8 cellular contexts compared by ENCODE assay signal in genomic region chr7:151228024-151228866, GRCh38. TPM values are rescaled to one million over a fixed set of nuclear protein-coding genes. Genes with fewer than 3 reads are reported as not detected.
DNase-seq lines count a peak whose midpoint lies in the region; ATAC-seq and TF ChIP-seq lines count a peak whose summit lies in the region.

No MANE protein-coding gene starts in this region.

- H3K27me3 ChIP-seq in heart left ventricle (no peaks in the 10 kb centered on the region), vagina (no peaks in the 10 kb centered on the region)

- peak overlapping the region in 11 of 12 donors; percentile 69 to 87 (median 81) for H3K27ac ChIP-seq in heart left ventricle
- peak overlapping the region; percentile 57 for H3K27ac ChIP-seq in vagina

- DNase-seq in heart left ventricle (no peak), left cardiac atrium (no peak), mucosa of descending colon (peak in 2 of 3 donors; percentile 33 to 63), vagina (ENCODE audit: extremely low spot score in 2 of 2) (no peak), amygdala (lab: John Stamatoyannopoulos, UW) (no peak), RKO (ENCODE audit: low spot score) (no peak)

- H3K9me3 ChIP-seq in heart left ventricle (no peaks in the 10 kb centered on the region), mucosa of descending colon (no peaks in the 10 kb centered on the region), vagina (no peaks in the 10 kb centered on the region)

- intact Hi-C loops in heart left ventricle (cut with DNase I), result loop anchor here in 1 of 10 donors (10.0 kb wide), 1 partner anchor 173 kb away; the partner anchor contains the start of genes CDK5 and SLC4A2
- intact Hi-C loops in left cardiac atrium (cut with DNase I), result loop anchor here in 1 of 2 donors (10.0 kb wide), 1 partner anchor 173 kb away; the partner anchor contains the start of genes CDK5 and SLC4A2
- intact Hi-C loops in mucosa of descending colon (cut with DNase I, micrococcal nuclease), result no loop called here
- intact Hi-C loops in vagina (cut with DNase I), result no loop called here

- WGBS in heart left ventricle, 4 donors, result 70 to 73% (median 73%) methylated on average over 10 of the region's 10 CpGs

- H3K4me1 ChIP-seq in heart left ventricle, result peaks cover 3 to 45% (median 32%) of the 10 kb centered on the region in 12 donors
- H3K4me1 ChIP-seq in mucosa of descending colon (ENCODE audit: low read depth), result peaks cover 33% of the 10 kb centered on the region
- H3K4me1 ChIP-seq in vagina, result peaks cover 36% of the 10 kb centered on the region

- H3K4me3 ChIP-seq in heart left ventricle (peak overlapping the region in 11 of 12 donors; percentile 52 to 99 (median 89)), mucosa of descending colon (no peak overlapping the region), vagina (peak overlapping the region; percentile 82 to 92)

- no peaks in the 10 kb centered on the region for H3K9me3 Mint-ChIP-seq in brain

- H3K36me3 ChIP-seq in heart left ventricle, result peaks cover 0 to 24% (median 18%) of the 10 kb centered on the region in 9 donors
- H3K36me3 ChIP-seq in mucosa of descending colon (ENCODE audit: low read depth), result no peaks in the 10 kb centered on the region
- H3K36me3 ChIP-seq in vagina, result peaks cover 0 to 16% of the 10 kb centered on the region in 2 donors

- no peak for TF ChIP-seq POLR2A in heart left ventricle (IDR thresholded peaks at IDR 0.05)
- TF ChIP-seq POLR2A in vagina (IDR thresholded peaks at IDR 0.05), result no peak

- H3K4me3 Mint-ChIP-seq in brain, result peak overlapping the region; percentile 94 to 98 (median 97)

- ATAC-seq in heart left ventricle, result no peak
- ATAC-seq in left cardiac atrium, result no peak
- ATAC-seq in mucosa of descending colon, result peak; percentile 54
- no peak for ATAC-seq in GM18870 (IDR thresholded peaks at IDR 0.05; ENCODE audit: unreplicated experiment)

- peak overlapping the region; percentile 99 to 100 (median 100) for H3K27ac Mint-ChIP-seq in brain

- peaks cover 25% of the 10 kb centered on the region for H3K36me3 Mint-ChIP-seq in brain

- peaks cover 58% of the 10 kb centered on the region for H3K4me1 Mint-ChIP-seq in brain

- peaks cover 22% of the 10 kb centered on the region for H3K27me3 Mint-ChIP-seq in brain

- TF ChIP-seq CTCF in heart left ventricle (IDR thresholded peaks at IDR 0.05) (no peak), brain (conservative IDR thresholded peaks at IDR 0.05) (no peak), mucosa of descending colon (IDR thresholded peaks at IDR 0.05) (no peak), vagina (IDR thresholded peaks at IDR 0.05) (no peak)

RNA-seq across cellular contexts. Expression of gene ABCF2, which starts 1.2 kb away (rescaled TPM):
- 10 to 100 TPM; 23.7 to 48.8 (median 33.0) TPM for total RNA-seq in heart left ventricle
- 10 to 100 TPM; 15.9 to 58.4 TPM for polyA plus RNA-seq in heart left ventricle
- 10 to 100 TPM; 21.4 to 33.6 TPM for total RNA-seq in left cardiac atrium
- polyA plus RNA-seq in brain (ENCODE audit: insufficient read depth, low read depth, low replicate concordance), result 38.1 TPM
- total RNA-seq in mucosa of descending colon, result 10 to 100 TPM; 27.0 to 36.4 (median 28.4) TPM
- total RNA-seq in vagina, result 25.3 TPM

RNA-seq across cellular contexts. Expression of gene CHPF2, which starts 4.0 kb away (rescaled TPM):
- 10 to 100 TPM; 16.6 to 31.9 (median 18.3) TPM for total RNA-seq in heart left ventricle
- 10 to 100 TPM; 11.4 to 26.4 TPM for polyA plus RNA-seq in heart left ventricle
- 10 to 100 TPM; 15.0 to 34.5 TPM for total RNA-seq in left cardiac atrium
- polyA plus RNA-seq in brain (ENCODE audit: insufficient read depth, low read depth, low replicate concordance), result 15.7 TPM
- 10 to 100 TPM; 38.3 to 52.2 (median 41.5) TPM for total RNA-seq in mucosa of descending colon
- 28.0 TPM for total RNA-seq in vagina

RNA-seq across cellular contexts. Expression of gene H2BK1, which starts 18.0 kb away (rescaled TPM):
- total RNA-seq in heart left ventricle, result not detected
- polyA plus RNA-seq in heart left ventricle, result not detected
- not detected for total RNA-seq in left cardiac atrium
- not detected for polyA plus RNA-seq in brain (ENCODE audit: insufficient read depth, low read depth, low replicate concordance)
- total RNA-seq in mucosa of descending colon, result not detected
- total RNA-seq in vagina, result not detected

RNA-seq across cellular contexts. Expression of gene SMARCD3, which starts 20.2 kb away (rescaled TPM):
- total RNA-seq in heart left ventricle, result 100 to 1,000 TPM in 2 of 9 donors, 10 to 100 TPM in 7; 59.7 to 108 (median 92.2) TPM
- 100 to 1,000 TPM in 1 of 2 donors, 10 to 100 TPM in 1; 61.1 to 100 TPM for polyA plus RNA-seq in heart left ventricle
- 100 to 1,000 TPM in 1 of 2 donors, 10 to 100 TPM in 1; 95.5 to 107 TPM for total RNA-seq in left cardiac atrium
- 42.2 TPM for polyA plus RNA-seq in brain (ENCODE audit: insufficient read depth, low read depth, low replicate concordance)
- total RNA-seq in mucosa of descending colon, result 10 to 100 TPM in 2 of 3 donors, 1 to 10 TPM in 1; 5.1 to 44.3 (median 10.0) TPM
- total RNA-seq in vagina, result 39.8 TPM

RNA-seq across cellular contexts. Expression of gene ASB10, which starts 41.2 kb away (rescaled TPM):
- total RNA-seq in heart left ventricle (10 to 100 TPM; 13.1 to 36.4 (median 25.5) TPM), left cardiac atrium (10 to 100 TPM in 1 of 2 donors, 1 to 10 TPM in 1; 8.2 to 12.8 TPM), mucosa of descending colon (not detected), vagina (not detected)
- polyA plus RNA-seq in heart left ventricle (10 to 100 TPM in 1 of 2 donors, 1 to 10 TPM in 1; 6.9 to 37.1 TPM), brain (ENCODE audit: insufficient read depth, low read depth, low replicate concordance) (not detected)

Comparison
In these comparisons a context has a peak if more than half of its experiments do, and no peak if none do; other contexts are left out.
1. DNase-seq: peak in mucosa of descending colon (2 of 3); none in heart left ventricle (0 of 5), left cardiac atrium (single experiment), vagina (0 of 2), amygdala (0 of 56) and RKO (single experiment).